ENCODE assay signal across 2 cellular contexts in the genomic region with DNA sequence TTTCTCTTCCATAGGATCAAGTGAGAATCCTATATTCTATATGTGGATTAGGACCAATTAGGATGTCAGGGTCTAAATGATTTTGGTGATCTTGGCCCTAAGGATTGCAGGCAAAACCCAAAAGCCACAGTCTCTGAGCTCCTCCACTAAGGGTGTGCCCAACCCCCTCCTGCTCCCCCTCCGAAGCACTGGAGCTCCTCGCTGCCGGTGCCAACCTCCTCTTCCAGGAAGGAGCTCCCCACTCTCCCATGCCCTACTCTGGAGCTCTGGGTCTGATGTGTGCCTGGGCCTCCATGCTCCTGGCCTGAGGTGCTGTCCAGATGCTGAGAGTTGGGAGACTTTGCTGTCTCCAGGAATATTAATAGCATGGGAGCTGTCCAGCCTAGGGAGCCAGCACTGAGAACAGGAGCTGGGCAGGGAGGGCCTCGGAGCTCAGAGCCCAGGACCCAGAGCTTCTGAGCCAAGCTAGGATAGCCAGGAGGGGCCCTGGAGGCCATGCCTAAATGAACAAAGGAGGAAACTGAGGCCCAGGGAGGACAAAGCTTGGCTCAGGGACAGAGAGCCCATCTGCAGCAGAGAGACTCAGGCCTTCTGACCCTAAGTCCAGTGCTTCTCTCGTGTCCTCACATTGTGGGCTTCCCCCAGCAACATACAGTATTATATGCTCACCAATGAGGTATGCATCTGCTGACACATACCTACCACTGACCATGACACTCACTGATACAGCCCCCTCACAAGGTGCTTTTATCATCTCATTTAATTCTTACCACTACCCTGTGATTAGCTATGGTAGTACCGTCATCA.
A peak's percentile ranks its signal among the peaks of the same experiment; 100 is the strongest.
TF ChIP-seq lines count a peak whose summit lies in the region.

No MANE protein-coding gene starts in this region.

TF ChIP-seq in endothelial cell of umbilical vein, 7 proteins besides CTCF, POLR2A, EP300 and RAD21:
- TF ChIP-seq POLR2AphosphoS5 (IDR thresholded peaks at IDR 0.05; ENCODE audit: insufficient read depth, low read depth, low read length) (peak; percentile 55), JUN (IDR thresholded peaks at IDR 0.05; ENCODE audit: borderline replicate concordance, insufficient read depth, insufficient read length, low read depth) (no peak)
- TF ChIP-seq, protein P1, sequence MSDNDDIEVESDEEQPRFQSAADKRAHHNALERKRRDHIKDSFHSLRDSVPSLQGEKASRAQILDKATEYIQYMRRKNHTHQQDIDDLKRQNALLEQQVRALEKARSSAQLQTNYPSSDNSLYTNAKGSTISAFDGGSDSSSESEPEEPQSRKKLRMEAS (IDR thresholded peaks at IDR 0.05; ENCODE audit: insufficient read depth, insufficient read length) = peak; percentile 57

TF ChIP-seq in GM12891, 5 proteins besides CTCF, POLR2A, EP300 and RAD21:
- TF ChIP-seq POU2F2 (IDR thresholded peaks at IDR 0.05; ENCODE audit: low read depth, low read length) (no peak), POLR2AphosphoS5 (IDR thresholded peaks at IDR 0.05; ENCODE audit: low read depth, low read length) (no peak), SPI1 (IDR thresholded peaks at IDR 0.05; ENCODE audit: low read depth, low read length) (no peak), PAX5 (IDR thresholded peaks at IDR 0.05; ENCODE audit: insufficient read depth, low read length, severe bottlenecking) (no peak), TAF1 (IDR thresholded peaks at IDR 0.05; ENCODE audit: low read depth, low read length) (no peak)
